Comparison of ENCODE assay signal across 1 cellular context in genomic region chr10:37639200-37639599, GRCh38.
TF ChIP-seq lines count a peak whose summit lies in the region.

No MANE protein-coding gene starts in this region.

TF ChIP-seq in IMR-90, 13 proteins besides CTCF, POLR2A, EP300 and RAD21 (continued from another document):
- no peak for TF ChIP-seq ELK1 (IDR thresholded peaks at IDR 0.05; ENCODE audit: borderline replicate concordance, low read depth, low read length)
- no peak for TF ChIP-seq MXI1 (IDR thresholded peaks at IDR 0.05; ENCODE audit: borderline replicate concordance, low read depth, low read length)
- TF ChIP-seq SMC3 (IDR thresholded peaks at IDR 0.05; ENCODE audit: low read depth, low read length), result no peak
- TF ChIP-seq RFX5 (IDR thresholded peaks at IDR 0.05; ENCODE audit: low read depth, low read length), result no peak
- TF ChIP-seq USF2 (IDR thresholded peaks at IDR 0.05; ENCODE audit: low read depth, low read length), result no peak
